In the genomic region with DNA sequence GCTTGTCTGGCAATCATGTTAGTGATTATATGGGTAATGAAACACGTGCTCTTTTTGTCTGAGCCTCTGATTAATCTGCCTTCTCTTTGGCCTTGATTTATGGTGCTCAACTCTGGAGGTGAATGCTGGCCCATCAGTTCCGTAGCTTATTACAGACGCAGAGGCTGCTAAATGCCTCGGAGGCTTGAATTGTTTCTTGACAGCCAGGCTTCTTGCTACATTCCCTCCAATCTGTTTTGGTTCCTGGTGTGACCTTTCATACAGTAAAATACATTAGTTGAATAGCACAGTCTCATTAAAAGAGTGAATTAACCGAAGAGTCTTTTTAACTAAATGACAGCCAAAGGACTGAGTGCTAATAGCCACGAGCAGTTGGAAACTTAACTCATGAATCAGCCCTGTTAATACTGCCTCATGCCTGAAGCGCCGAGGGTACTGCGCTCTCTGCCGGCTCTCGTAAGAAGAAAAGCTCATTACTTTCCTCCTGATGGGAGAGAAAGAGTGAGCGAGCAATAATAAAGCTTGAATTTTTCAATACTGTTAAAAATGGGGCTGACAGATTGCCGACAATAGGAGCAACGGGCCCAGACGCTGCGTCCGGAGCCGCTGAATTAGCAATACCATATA, we compare ENCODE assay signal across 1 cellular context.
TF ChIP-seq lines count a peak whose summit lies in the region.

No MANE protein-coding gene starts in this region.

TF ChIP-seq in GM23338, 12 proteins besides CTCF, POLR2A, EP300 and RAD21:
- TF ChIP-seq ZNF114 (CRISPR knock-in tag; IDR thresholded peaks at IDR 0.05) (no peak), EZH2phosphoT487 (IDR thresholded peaks at IDR 0.05; ENCODE audit: unreplicated experiment) (no peak), EZH2 (IDR thresholded peaks at IDR 0.05; ENCODE audit: low read depth, unreplicated experiment) (no peak)
